In genomic region chr19:3548594-3548993, GRCh38 we compare ENCODE assay signal across 18 cellular contexts. TPM values are rescaled to one million over a fixed set of nuclear protein-coding genes. Genes with fewer than 3 reads are reported as not detected.
DNase-seq lines count a peak whose midpoint lies in the region; ATAC-seq and TF ChIP-seq lines count a peak whose summit lies in the region.
"Had no signal": no experiment of that assay in that cellular context is flagged by ENCODE, and none has a peak within 500 bp of the region (broad histone marks: within the 10 kb centered on the region; RNA-seq: fewer than 3 reads in every experiment).

No MANE protein-coding gene starts in this region.

- no peaks in the 10 kb centered on the region for H3K27me3 ChIP-seq in HL-60 (ENCODE audit: insufficient read depth, poor library complexity, severe bottlenecking)
- no peaks in the 10 kb centered on the region for H3K27me3 ChIP-seq in naive thymus-derived CD4-positive, alpha-beta T cell (ENCODE audit: control insufficient read depth in 2 of 2, insufficient read depth in 2 of 2, low read length in 2 of 2)

- H3K27ac ChIP-seq in HL-60 (replicated peaks), result peak overlapping the region; percentile 89
- H3K27ac ChIP-seq in naive thymus-derived CD4-positive, alpha-beta T cell (ENCODE audit: low read depth, low read length), result no peak overlapping the region
- H3K27ac ChIP-seq: psoas muscle, thoracic aorta had no signal

- H3K9me3 Mint-ChIP-seq in activated T-helper 1 cell treated with anti-CD3 and anti-CD28 coated beads, Interleukin-12 subunit alpha, Interleukin-12 subunit beta, Interleukin-2, Interleukin-4 antibody, amounts not matched to agents 30 ng/mL and 10 ng/mL and 1 ng/mL, durations not matched to agents 14 hours and 24 hours and 36 hours, result no peaks in the 10 kb centered on the region
- H3K9me3 Mint-ChIP-seq in naive thymus-derived CD4-positive, alpha-beta T cell, result no peaks in the 10 kb centered on the region
- no peaks in the 10 kb centered on the region for H3K9me3 Mint-ChIP-seq in naive thymus-derived CD8-positive, alpha-beta T cell
- H3K9me3 Mint-ChIP-seq: activated T-helper 17 cell treated with anti-CD3 and anti-CD28 coated beads, Interleukin-2, amount 50 U/mL, for 72 hours; immature natural killer cell; naive B cell; T-cell; WTC11 had no signal

- DNase-seq in 8988T, result peak; percentile 7
- peak; percentile 85 to 97 for DNase-seq in HL-60 (ENCODE audit: low read depth in 1 of 2, low spot score in 1 of 2)
- no peak for DNase-seq in activated T-helper 1 cell treated with anti-CD3 and anti-CD28 coated beads, Interleukin-12 subunit alpha, Interleukin-12 subunit beta, Interleukin-2, Interleukin-4 antibody, amounts not matched to agents 30 ng/mL and 10 ng/mL and 1 ng/mL, durations not matched to agents 14 hours and 24 hours and 36 hours (ENCODE audit: low spot score)
- DNase-seq in naive thymus-derived CD4-positive, alpha-beta T cell, result no peak
- DNase-seq in globus pallidus (ENCODE audit: low spot score), result no peak
- no peak for DNase-seq in NCI-H82 (lab: John Stamatoyannopoulos, UW)
- DNase-seq in naive thymus-derived CD8-positive, alpha-beta T cell, result no peak
- DNase-seq: effector CD8-positive, alpha-beta T cell; immature natural killer cell; naive B cell; NCI-H146; psoas muscle had no signal

- H3K4me1 ChIP-seq in naive thymus-derived CD4-positive, alpha-beta T cell (ENCODE audit: control insufficient read depth in 2 of 2, insufficient read depth in 2 of 2, low read length in 2 of 2), result peaks cover 0 to 9% of the 10 kb centered on the region in 2 donors
- H3K4me1 ChIP-seq: psoas muscle had no signal

- peaks cover 0 to 64% (median 0%) of the 10 kb centered on the region in 3 experiments for H3K36me3 ChIP-seq in naive thymus-derived CD4-positive, alpha-beta T cell (ENCODE audit: control insufficient read depth in 2 of 3, insufficient read depth in 3 of 3, low read length in 3 of 3)
- H3K36me3 ChIP-seq: thoracic aorta had no signal

- no peak overlapping the region for H3K4me3 Mint-ChIP-seq in activated T-helper 1 cell treated with anti-CD3 and anti-CD28 coated beads, Interleukin-12 subunit alpha, Interleukin-12 subunit beta, Interleukin-2, Interleukin-4 antibody, amounts not matched to agents 30 ng/mL and 10 ng/mL and 1 ng/mL, durations not matched to agents 14 hours and 24 hours and 36 hours
- H3K4me3 Mint-ChIP-seq in naive thymus-derived CD4-positive, alpha-beta T cell, result no peak overlapping the region
- H3K4me3 Mint-ChIP-seq in naive thymus-derived CD8-positive, alpha-beta T cell, result no peak overlapping the region
- H3K4me3 Mint-ChIP-seq: activated T-helper 17 cell treated with anti-CD3 and anti-CD28 coated beads, Interleukin-2, amount 50 U/mL, for 72 hours; immature natural killer cell; T-cell; WTC11 had no signal

- H3K9me3 ChIP-seq in naive thymus-derived CD4-positive, alpha-beta T cell (ENCODE audit: control insufficient read depth in 2 of 3, low read length in 3 of 3), result no peaks in the 10 kb centered on the region
- H3K9me3 ChIP-seq: psoas muscle, thoracic aorta had no signal

- ATAC-seq in naive thymus-derived CD4-positive, alpha-beta T cell, result peak; percentile 69
- no peak for ATAC-seq in HG03469 (IDR thresholded peaks at IDR 0.05; ENCODE audit: unreplicated experiment)
- ATAC-seq in naive thymus-derived CD8-positive, alpha-beta T cell, result no peak
- ATAC-seq: activated T-helper 17 cell treated with anti-CD3 and anti-CD28 coated beads, Interleukin-2, amount 50 U/mL, for 72 hours; psoas muscle; T-cell; WTC11 had no signal

- intact Hi-C loops in activated T-helper 1 cell treated with anti-CD3 and anti-CD28 coated beads, Interleukin-12 subunit alpha, Interleukin-12 subunit beta, Interleukin-2, Interleukin-4 antibody, amounts not matched to agents 30 ng/mL and 10 ng/mL and 1 ng/mL, durations not matched to agents 14 hours and 24 hours and 36 hours (cut with micrococcal nuclease), result no loop called here
- intact Hi-C loops in naive thymus-derived CD4-positive, alpha-beta T cell (cut with micrococcal nuclease), result no loop called here

- CTCF ChIA-PET in naive thymus-derived CD4-positive, alpha-beta T cell (lab: Charles Lee), result no interaction called here

- H3K27me3 Mint-ChIP-seq in activated T-helper 1 cell treated with anti-CD3 and anti-CD28 coated beads, Interleukin-12 subunit alpha, Interleukin-12 subunit beta, Interleukin-2, Interleukin-4 antibody, amounts not matched to agents 30 ng/mL and 10 ng/mL and 1 ng/mL, durations not matched to agents 14 hours and 24 hours and 36 hours (ENCODE audit: insufficient read depth), result no peaks in the 10 kb centered on the region
- no peaks in the 10 kb centered on the region for H3K27me3 Mint-ChIP-seq in naive thymus-derived CD4-positive, alpha-beta T cell
- no peaks in the 10 kb centered on the region for H3K27me3 Mint-ChIP-seq in naive thymus-derived CD8-positive, alpha-beta T cell
- H3K27me3 Mint-ChIP-seq: activated T-helper 17 cell treated with anti-CD3 and anti-CD28 coated beads, Interleukin-2, amount 50 U/mL, for 72 hours; naive B cell; T-cell had no signal

- H3K27ac Mint-ChIP-seq in activated T-helper 1 cell treated with anti-CD3 and anti-CD28 coated beads, Interleukin-12 subunit alpha, Interleukin-12 subunit beta, Interleukin-2, Interleukin-4 antibody, amounts not matched to agents 30 ng/mL and 10 ng/mL and 1 ng/mL, durations not matched to agents 14 hours and 24 hours and 36 hours, result peak overlapping the region; percentile 73
- peak overlapping the region in 2 of 9 donors; percentile 10 to 16 for H3K27ac Mint-ChIP-seq in naive thymus-derived CD4-positive, alpha-beta T cell
- H3K27ac Mint-ChIP-seq in naive thymus-derived CD8-positive, alpha-beta T cell, result peak overlapping the region in 3 of 10 donors; percentile 31 to 74 (median 65)
- H3K27ac Mint-ChIP-seq: activated T-helper 17 cell treated with anti-CD3 and anti-CD28 coated beads, Interleukin-2, amount 50 U/mL, for 72 hours; immature natural killer cell; naive B cell; T-cell; WTC11 had no signal

- POLR2A ChIA-PET in naive thymus-derived CD4-positive, alpha-beta T cell (lab: Charles Lee), result interaction anchor here (0.9 to 3.6 kb wide), 2 partner anchors 8 to 56 kb away, joined by 3 to 25 read pairs; partner anchors contain the start of gene MFSD12
- POLR2A ChIA-PET in naive thymus-derived CD8-positive, alpha-beta T cell (lab: Charles Lee), result interaction anchor here (0.7 to 1.4 kb wide), 2 partner anchors 9 to 60 kb away, joined by 4 read pairs; partner anchors contain the start of gene MFSD12

- H3K4me1 Mint-ChIP-seq in activated T-helper 1 cell treated with anti-CD3 and anti-CD28 coated beads, Interleukin-12 subunit alpha, Interleukin-12 subunit beta, Interleukin-2, Interleukin-4 antibody, amounts not matched to agents 30 ng/mL and 10 ng/mL and 1 ng/mL, durations not matched to agents 14 hours and 24 hours and 36 hours (ENCODE audit: low read depth), result peaks cover 4% of the 10 kb centered on the region
- H3K4me1 Mint-ChIP-seq in naive thymus-derived CD4-positive, alpha-beta T cell, result peaks cover 13 to 33% (median 17%) of the 10 kb centered on the region in 7 donors
- peaks cover 15 to 39% (median 30%) of the 10 kb centered on the region in 4 donors for H3K4me1 Mint-ChIP-seq in naive thymus-derived CD8-positive, alpha-beta T cell
- H3K4me1 Mint-ChIP-seq: WTC11 had no signal

- H3K4me3 ChIP-seq in HL-60 (replicated peaks; ENCODE audit: insufficient read depth, low read length), result 0 out of 2 replicates have a peak overlapping the region, but pooled peaks have one; percentile 1
- no peak overlapping the region for H3K4me3 ChIP-seq in naive thymus-derived CD4-positive, alpha-beta T cell (ENCODE audit: low read length)
- H3K4me3 ChIP-seq: lung, psoas muscle, thoracic aorta had no signal

- peaks cover 10% of the 10 kb centered on the region for H3K36me3 Mint-ChIP-seq in activated T-helper 1 cell treated with anti-CD3 and anti-CD28 coated beads, Interleukin-12 subunit alpha, Interleukin-12 subunit beta, Interleukin-2, Interleukin-4 antibody, amounts not matched to agents 30 ng/mL and 10 ng/mL and 1 ng/mL, durations not matched to agents 14 hours and 24 hours and 36 hours (ENCODE audit: low read depth)
- peaks cover 0 to 2% (median 0%) of the 10 kb centered on the region in 5 donors for H3K36me3 Mint-ChIP-seq in naive thymus-derived CD4-positive, alpha-beta T cell
- peaks cover 0 to 24% (median 0%) of the 10 kb centered on the region in 3 donors for H3K36me3 Mint-ChIP-seq in naive thymus-derived CD8-positive, alpha-beta T cell
- H3K36me3 Mint-ChIP-seq: immature natural killer cell, WTC11 had no signal

- TF ChIP-seq CTCF in HL-60 (IDR thresholded peaks at IDR 0.05; ENCODE audit: insufficient read depth, low read length), result no peak

RNA-seq across cellular contexts. Expression of gene MFSD12, which starts 8.8 kb away (rescaled TPM):
- 126 and 136 TPM in 2 replicates for total RNA-seq in activated T-helper 1 cell treated with anti-CD3 and anti-CD28 coated beads, Interleukin-12 subunit alpha, Interleukin-12 subunit beta, Interleukin-2, Interleukin-4 antibody, amounts not matched to agents 30 ng/mL and 10 ng/mL and 1 ng/mL, durations not matched to agents 14 hours and 24 hours and 36 hours
- total RNA-seq in naive thymus-derived CD4-positive, alpha-beta T cell, result 100 to 1,000 TPM in 3 of 5 experiments, 10 to 100 TPM in 2; 95.2 to 153 (median 101) TPM
- 10 to 100 TPM; 41.2 to 74.0 TPM for polyA plus RNA-seq in naive thymus-derived CD4-positive, alpha-beta T cell
- 100 to 1,000 TPM; 134 to 146 TPM for total RNA-seq in naive thymus-derived CD8-positive, alpha-beta T cell
- 10 to 100 TPM; 33.1 to 59.6 (median 42.5) TPM for polyA plus RNA-seq in naive thymus-derived CD8-positive, alpha-beta T cell

RNA-seq across cellular contexts. Expression of gene TEKTIP1, which starts 9.6 kb away (rescaled TPM):
- total RNA-seq in activated T-helper 1 cell treated with anti-CD3 and anti-CD28 coated beads, Interleukin-12 subunit alpha, Interleukin-12 subunit beta, Interleukin-2, Interleukin-4 antibody, amounts not matched to agents 30 ng/mL and 10 ng/mL and 1 ng/mL, durations not matched to agents 14 hours and 24 hours and 36 hours, result 1.4 and 1.7 TPM in 2 replicates
- 10 to 100 TPM in 3 of 5 experiments, 1 to 10 TPM in 2; 5.6 to 11.5 (median 10.6) TPM for total RNA-seq in naive thymus-derived CD4-positive, alpha-beta T cell
- polyA plus RNA-seq in naive thymus-derived CD4-positive, alpha-beta T cell, result not detected
- 10 to 100 TPM in 1 of 2 experiments, 1 to 10 TPM in 1; 8.8 to 12.5 TPM for total RNA-seq in naive thymus-derived CD8-positive, alpha-beta T cell
- under 1 TPM in 1 of 3 donors, not detected in 2; 0.45 TPM for polyA plus RNA-seq in naive thymus-derived CD8-positive, alpha-beta T cell
- total RNA-seq: thoracic aorta had no signal
- polyA plus RNA-seq: immature natural killer cell, psoas muscle had no signal

RNA-seq across cellular contexts. Expression of gene HMG20B, which starts 24.1 kb away (rescaled TPM):
- 56.4 and 63.0 TPM in 2 replicates for total RNA-seq in activated T-helper 1 cell treated with anti-CD3 and anti-CD28 coated beads, Interleukin-12 subunit alpha, Interleukin-12 subunit beta, Interleukin-2, Interleukin-4 antibody, amounts not matched to agents 30 ng/mL and 10 ng/mL and 1 ng/mL, durations not matched to agents 14 hours and 24 hours and 36 hours
- 10 to 100 TPM; 37.9 to 63.7 (median 53.0) TPM for total RNA-seq in naive thymus-derived CD4-positive, alpha-beta T cell
- 10 to 100 TPM; 50.6 to 65.6 TPM for polyA plus RNA-seq in naive thymus-derived CD4-positive, alpha-beta T cell
- 10 to 100 TPM; 50.7 to 59.7 TPM for total RNA-seq in naive thymus-derived CD8-positive, alpha-beta T cell
- 10 to 100 TPM; 45.8 to 55.9 (median 53.9) TPM for polyA plus RNA-seq in naive thymus-derived CD8-positive, alpha-beta T cell

RNA-seq across cellular contexts. Expression of gene GIPC3, which starts 36.7 kb away (rescaled TPM):
- total RNA-seq in activated T-helper 1 cell treated with anti-CD3 and anti-CD28 coated beads, Interleukin-12 subunit alpha, Interleukin-12 subunit beta, Interleukin-2, Interleukin-4 antibody, amounts not matched to agents 30 ng/mL and 10 ng/mL and 1 ng/mL, durations not matched to agents 14 hours and 24 hours and 36 hours, result 0.31 and 0.39 TPM in 2 replicates
- total RNA-seq in naive thymus-derived CD4-positive, alpha-beta T cell, result 1 to 10 TPM in 4 of 5 experiments, under 1 TPM in 1; 0.85 to 3.3 (median 2.9) TPM
- 1 to 10 TPM; 1.3 to 1.5 TPM for polyA plus RNA-seq in naive thymus-derived CD4-positive, alpha-beta T cell
- total RNA-seq in naive thymus-derived CD8-positive, alpha-beta T cell, result 1 to 10 TPM; 3.5 to 3.7 TPM
- polyA plus RNA-seq in naive thymus-derived CD8-positive, alpha-beta T cell, result 1 to 10 TPM in 2 of 3 donors, under 1 TPM in 1; 0.76 to 3.0 (median 1.1) TPM

RNA-seq across cellular contexts. Expression of gene FZR1, which starts 42.5 kb away (rescaled TPM):
- 41.1 and 45.3 TPM in 2 replicates for total RNA-seq in activated T-helper 1 cell treated with anti-CD3 and anti-CD28 coated beads, Interleukin-12 subunit alpha, Interleukin-12 subunit beta, Interleukin-2, Interleukin-4 antibody, amounts not matched to agents 30 ng/mL and 10 ng/mL and 1 ng/mL, durations not matched to agents 14 hours and 24 hours and 36 hours
- total RNA-seq in naive thymus-derived CD4-positive, alpha-beta T cell, result 10 to 100 TPM; 60.7 to 90.7 (median 71.3) TPM
- polyA plus RNA-seq in naive thymus-derived CD4-positive, alpha-beta T cell, result 10 to 100 TPM in 1 of 2 donors, 1 to 10 TPM in 1; 7.8 to 15.1 TPM
- total RNA-seq in naive thymus-derived CD8-positive, alpha-beta T cell, result 10 to 100 TPM; 61.2 to 65.1 TPM
- 10 to 100 TPM in 1 of 3 donors, 1 to 10 TPM in 2; 8.1 to 11.8 (median 9.5) TPM for polyA plus RNA-seq in naive thymus-derived CD8-positive, alpha-beta T cell

Comparison
In these comparisons a context has a peak if more than half of its experiments do, and no peak if none do; other contexts are left out.
1. DNase-seq: peak in 8988T (single experiment) and HL-60 (2 of 2); none in activated T-helper 1 cell treated with anti-CD3 and anti-CD28 coated beads, Interleukin-12 subunit alpha, Interleukin-12 subunit beta, Interleukin-2, Interleukin-4 antibody, amounts not matched to agents 30 ng/mL and 10 ng/mL and 1 ng/mL, durations not matched to agents 14 hours and 24 hours and 36 hours (single experiment), naive thymus-derived CD4-positive, alpha-beta T cell (0 of 9), globus pallidus (single experiment), NCI-H82 (single experiment) and naive thymus-derived CD8-positive, alpha-beta T cell (0 of 10).